ENCODE assay signal across 11 cellular contexts in the genomic region with DNA sequence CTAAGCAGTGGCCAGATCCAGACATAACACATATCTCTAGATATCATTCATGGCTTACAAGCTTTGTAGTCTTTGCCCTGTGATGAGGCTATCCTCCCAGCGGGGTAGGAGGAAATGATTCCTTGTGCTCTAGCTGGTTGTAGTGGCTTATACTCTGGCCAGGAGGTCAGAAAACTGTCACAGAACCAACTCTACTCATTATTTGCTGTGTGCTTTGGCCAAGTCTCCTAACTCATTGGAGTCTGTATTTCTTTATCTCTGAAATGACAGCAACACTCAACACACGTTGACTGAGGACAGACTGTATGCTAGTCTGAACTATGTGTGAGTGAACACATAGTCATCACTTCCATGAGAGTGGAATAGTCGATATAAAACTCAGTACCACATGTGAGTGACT.
DNase-seq lines count a peak whose midpoint lies in the region; ATAC-seq and TF ChIP-seq lines count a peak whose summit lies in the region.
"Had no signal": no experiment of that assay in that cellular context is flagged by ENCODE, and none has a peak within 500 bp of the region (broad histone marks: within the 10 kb centered on the region; RNA-seq: fewer than 3 reads in every experiment).

No MANE protein-coding gene starts in this region.

- H4K20me1 ChIP-seq in osteoblast (ENCODE audit: insufficient read depth, low read length): no peaks in the 10 kb centered on the region

- no peaks in the 10 kb centered on the region for H3K9me3 ChIP-seq in ES-I3 (ENCODE audit: control insufficient read depth, insufficient read depth, low read length)
- no peaks in the 10 kb centered on the region for H3K9me3 ChIP-seq in RWPE2 (ENCODE audit: severe bottlenecking)
- no peaks in the 10 kb centered on the region for H3K9me3 ChIP-seq in heart right ventricle
- no peaks in the 10 kb centered on the region for H3K9me3 ChIP-seq in osteoblast (ENCODE audit: low read depth, low read length)
- H3K9me3 ChIP-seq: Peyer's patch had no signal

- H3K4me1 ChIP-seq in ES-I3 (ENCODE audit: insufficient read depth, low read length) (peaks cover 64% of the 10 kb centered on the region), RWPE2 (ENCODE audit: insufficient read depth, poor library complexity, severe bottlenecking) (peaks cover 44% of the 10 kb centered on the region), heart right ventricle (peaks cover 0 to 35% (median 16%) of the 10 kb centered on the region in 9 donors), osteoblast (ENCODE audit: insufficient read depth, low read length) (peaks cover 13% of the 10 kb centered on the region)

- H3K9ac ChIP-seq in ES-I3 (ENCODE audit: low read depth, low read length): peak overlapping the region; percentile 30; the same call in 1 of the 2 replicates

- no peaks in the 10 kb centered on the region for H3K36me3 ChIP-seq in ES-I3 (ENCODE audit: insufficient read depth, low read length)
- no peaks in the 10 kb centered on the region for H3K36me3 ChIP-seq in RWPE2 (ENCODE audit: low read depth)
- H3K36me3 ChIP-seq in heart right ventricle: no peaks in the 10 kb centered on the region
- H3K36me3 ChIP-seq in osteoblast (ENCODE audit: insufficient read depth, low read length): no peaks in the 10 kb centered on the region
- H3K36me3 ChIP-seq: Peyer's patch had no signal

- no peak overlapping the region for H3K4me2 ChIP-seq in osteoblast (ENCODE audit: insufficient read depth, low read length)

- no peaks in the 10 kb centered on the region for H3K79me2 ChIP-seq in osteoblast (ENCODE audit: insufficient read depth, low read length)

- DNase-seq in RWPE2 (ENCODE audit: low spot score) (no peak), heart right ventricle (peak in 1 of 2 donors; percentile 75), osteoblast (ENCODE audit: insufficient read length, low spot score, missing footprints) (peak; percentile 83)
- DNase-seq: naive B cell; stimulated activated naive CD8-positive, alpha-beta T cell treated with anti-CD3 and anti-CD28 coated beads, Interleukin-15, amount 100 ng/mL, for 72 hours had no signal

- peak overlapping the region; percentile 67 for H3K27ac ChIP-seq in RWPE2 (ENCODE audit: poor library complexity, severe bottlenecking)
- H3K27ac ChIP-seq in heart right ventricle: peak overlapping the region in 7 of 10 donors; percentile 18 to 70 (median 65)
- H3K27ac ChIP-seq in osteoblast (ENCODE audit: low read depth, low read length): no peak overlapping the region

- no peaks in the 10 kb centered on the region for H3K27me3 ChIP-seq in RWPE2 (ENCODE audit: insufficient read depth, poor library complexity, severe bottlenecking)
- no peaks in the 10 kb centered on the region for H3K27me3 ChIP-seq in heart right ventricle
- H3K27me3 ChIP-seq in osteoblast (ENCODE audit: insufficient read depth, low read length): peaks cover 4% of the 10 kb centered on the region
- H3K27me3 ChIP-seq: Peyer's patch had no signal

- intact Hi-C loops in heart right ventricle (cut with DNase I): loop anchor here in 6 of 10 donors (1.0 to 10.0 kb wide), 10 partner anchors 94 to 144 kb away; a partner anchor contains a TSS

- H3K4me3 ChIP-seq in RWPE2 (ENCODE audit: severe bottlenecking): no peak overlapping the region
- no peak overlapping the region for H3K4me3 ChIP-seq in heart right ventricle
- H3K4me3 ChIP-seq in osteoblast (ENCODE audit: insufficient read depth, low read length): no peak overlapping the region
- H3K4me3 ChIP-seq: Peyer's patch had no signal

- ATAC-seq in RWPE2 (ENCODE audit: low read depth) (peak; percentile 40; the same call in 1 of the 3 replicates), heart right ventricle (peak; percentile 86 to 96 (median 92)), HG02884 (IDR thresholded peaks at IDR 0.05; ENCODE audit: unreplicated experiment) (no peak), GM19328 (IDR thresholded peaks at IDR 0.05; ENCODE audit: unreplicated experiment) (no peak), GM18870 (IDR thresholded peaks at IDR 0.05; ENCODE audit: unreplicated experiment) (no peak), HG03571 (IDR thresholded peaks at IDR 0.05; ENCODE audit: unreplicated experiment) (no peak)
- ATAC-seq: stimulated activated naive CD8-positive, alpha-beta T cell treated with anti-CD3 and anti-CD28 coated beads, Interleukin-15, amount 100 ng/mL, for 72 hours had no signal

- WGBS in heart right ventricle, 2 donors: 23 to 35% methylated on average over 3 of the region's 3 CpGs

- no peak overlapping the region for H2AFZ ChIP-seq in osteoblast (ENCODE audit: low read length)

- no peak for TF ChIP-seq CTCF in RWPE2 (IDR thresholded peaks at IDR 0.05; ENCODE audit: poor library complexity, severe bottlenecking)
- no peak for TF ChIP-seq CTCF in heart right ventricle (IDR thresholded peaks at IDR 0.05)
- TF ChIP-seq CTCF in osteoblast (IDR thresholded peaks at IDR 0.05; ENCODE audit: extremely low read depth, low read depth, low read length): no peak

Comparison
In these comparisons a context has a peak if more than half of its experiments do, and no peak if none do; other contexts are left out.
1. ATAC-seq: peak in RWPE2 (single experiment) and heart right ventricle (8 of 8); none in HG02884 (single experiment), GM19328 (single experiment), GM18870 (single experiment) and HG03571 (single experiment).